In the genomic region with DNA sequence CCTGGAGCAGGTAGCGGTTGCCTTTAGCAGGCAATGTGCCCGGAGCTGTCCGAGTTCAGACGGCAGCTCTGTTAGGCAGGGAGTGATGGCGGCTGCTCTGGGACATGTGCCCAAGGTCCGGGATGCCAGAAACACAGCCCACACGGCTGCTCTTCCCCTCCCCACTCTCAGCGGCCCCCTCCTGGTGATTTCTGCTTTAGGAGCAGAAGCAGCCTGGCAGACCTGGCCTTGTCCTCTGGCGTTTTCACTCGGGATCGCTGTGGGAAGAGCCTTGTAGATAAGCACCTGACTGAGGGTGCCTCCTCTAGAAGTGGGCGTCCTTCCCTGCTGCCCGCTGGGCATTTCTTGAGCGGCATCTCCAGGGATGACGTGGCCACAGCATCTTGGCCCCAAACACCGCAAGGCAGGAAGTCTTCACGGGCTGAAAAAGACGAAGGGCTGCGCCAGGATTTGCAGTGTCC, we compare ENCODE assay signal across 10 cellular contexts.
DNase-seq lines count a peak whose midpoint lies in the region; ATAC-seq and TF ChIP-seq lines count a peak whose summit lies in the region.
"Had no signal": no experiment of that assay in that cellular context is flagged by ENCODE, and none has a peak within 500 bp of the region (broad histone marks: within the 10 kb centered on the region; RNA-seq: fewer than 3 reads in every experiment).

No MANE protein-coding gene starts in this region.

- CTCF ChIA-PET in RWPE1 (lab: Yijun Ruan, JAX): no interaction called here

- ATAC-seq in GM19328 (IDR thresholded peaks at IDR 0.05; ENCODE audit: unreplicated experiment) (no peak), HG03095 (IDR thresholded peaks at IDR 0.05; ENCODE audit: unreplicated experiment) (no peak)

- peak overlapping the region; percentile 35 for H3K4me3 ChIP-seq in AG09309 (ENCODE audit: control insufficient read depth, low read depth, low read length)
- H3K4me3 ChIP-seq: BLaER1 treated with 17β-estradiol and CSF1 and Interleukin-3, amounts not matched to agents 10 nM and 100 nM had no signal

- POLR2A ChIA-PET in RWPE1 (lab: Yijun Ruan, JAX; ENCODE audit: low non-redundant PET): no interaction called here

- DNase-seq in AG09309 (ENCODE audit: low read depth): peak; percentile 46
- peak; percentile 30 for DNase-seq in RWPE1 (ENCODE audit: low spot score)
- peak; percentile 59 for DNase-seq in fibroblast of peridontal ligament (ENCODE audit: extremely low read depth)
- peak; percentile 68 for DNase-seq in occipital lobe (lab: John Stamatoyannopoulos, UW)
- no peak for DNase-seq in NCI-H82 treated with DMSO at 0.1 percent for 48 hours (lab: John Stamatoyannopoulos, UW; ENCODE audit: unreplicated experiment)
- DNase-seq in NCI-H1105 (lab: John Stamatoyannopoulos, UW): no peak
- DNase-seq: activated CD8-positive, alpha-beta memory T cell treated with anti-CD3 and anti-CD28 coated beads, Interleukin-2, amount 50 U/mL, for 48 hours had no signal

- peak overlapping the region; percentile 63 for H3K27ac ChIP-seq in RWPE1
- H3K27ac ChIP-seq: BLaER1 treated with 17β-estradiol and CSF1 and Interleukin-3, amounts not matched to agents 10 nM and 100 nM had no signal

- TF ChIP-seq CTCF in AG09309 (IDR thresholded peaks at IDR 0.05; ENCODE audit: control insufficient read depth, insufficient read depth, low read depth, low read length, missing control alignments) (peak; percentile 39), RWPE1 (conservative IDR thresholded peaks at IDR 0.05; ENCODE audit: low read depth) (no peak)

Comparison
In these comparisons a context has a peak if more than half of its experiments do, and no peak if none do; other contexts are left out.
1. DNase-seq: peak in AG09309 (single experiment), RWPE1 (single experiment), fibroblast of peridontal ligament (single experiment) and occipital lobe (single experiment); none in NCI-H82 treated with DMSO at 0.1 percent for 48 hours (single experiment) and NCI-H1105 (single experiment).